ENCODE assay signal across 18 cellular contexts in the genomic region with DNA sequence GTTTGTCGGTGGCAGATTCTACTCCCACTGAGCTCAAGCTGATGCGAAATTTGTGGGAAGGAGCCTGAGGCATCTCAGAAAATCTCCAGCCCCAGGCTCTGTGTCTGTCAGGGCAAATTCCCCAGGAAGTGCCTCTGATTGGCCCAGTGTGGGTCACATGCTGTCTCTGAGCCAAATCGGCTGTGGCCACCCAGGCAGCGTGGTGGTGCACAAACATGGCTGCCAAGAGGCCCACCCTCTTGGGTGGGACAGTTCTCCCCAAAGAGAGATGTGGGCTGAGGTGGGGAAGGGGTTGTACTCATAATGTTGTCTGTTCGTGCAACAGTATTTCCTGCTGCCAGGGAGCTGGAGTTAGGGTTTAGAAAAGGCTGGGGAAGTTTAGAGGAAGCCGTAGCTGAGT.
DNase-seq lines count a peak whose midpoint lies in the region; TF ChIP-seq lines count a peak whose summit lies in the region.
"Had no signal": no experiment of that assay in that cellular context is flagged by ENCODE, and none has a peak within 500 bp of the region (broad histone marks: within the 10 kb centered on the region; RNA-seq: fewer than 3 reads in every experiment).

No MANE protein-coding gene starts in this region.

- H3K9me3 ChIP-seq in Karpas-422 (ENCODE audit: low read length): no peaks in the 10 kb centered on the region
- no peaks in the 10 kb centered on the region for H3K9me3 ChIP-seq in neural progenitor cell (ENCODE audit: low read depth)
- H3K9me3 ChIP-seq: MG63 had no signal

- H3K4me3 ChIP-seq in Karpas-422 (ENCODE audit: low read length) (no peak overlapping the region), neural progenitor cell (no peak overlapping the region)
- H3K4me3 ChIP-seq: MG63, SK-N-MC had no signal

- intact Hi-C loops in activated naive CD4-positive, alpha-beta T cell treated with anti-CD3 and anti-CD28 coated beads for 36 hours (cut with micrococcal nuclease): no loop called here

- H3K9me3 Mint-ChIP-seq in neural progenitor cell: no peaks in the 10 kb centered on the region
- H3K9me3 Mint-ChIP-seq in activated naive CD4-positive, alpha-beta T cell treated with anti-CD3 and anti-CD28 coated beads for 36 hours: no peaks in the 10 kb centered on the region
- H3K9me3 Mint-ChIP-seq: H9 had no signal

- no peaks in the 10 kb centered on the region for H3K36me3 Mint-ChIP-seq in neural progenitor cell
- H3K36me3 Mint-ChIP-seq in activated naive CD4-positive, alpha-beta T cell treated with anti-CD3 and anti-CD28 coated beads for 36 hours (ENCODE audit: low read depth): no peaks in the 10 kb centered on the region

- H3K9me2 ChIP-seq in Karpas-422 (replicated peaks; ENCODE audit: insufficient read depth, low read length): no peaks in the 10 kb centered on the region

- H3K27ac Mint-ChIP-seq in neural progenitor cell: peak overlapping the region; percentile 50
- no peak overlapping the region for H3K27ac Mint-ChIP-seq in activated naive CD4-positive, alpha-beta T cell treated with anti-CD3 and anti-CD28 coated beads for 36 hours
- H3K27ac Mint-ChIP-seq: H9 had no signal

- H3K79me2 ChIP-seq in Karpas-422 (ENCODE audit: low read length) (no peaks in the 10 kb centered on the region), neural progenitor cell (ENCODE audit: low read depth) (no peaks in the 10 kb centered on the region)

- H4K20me1 ChIP-seq in Karpas-422 (ENCODE audit: insufficient read depth, low read depth, low read length) (no peaks in the 10 kb centered on the region), neural progenitor cell (ENCODE audit: low read depth) (no peaks in the 10 kb centered on the region)

- H3K36me3 ChIP-seq in Karpas-422 (ENCODE audit: insufficient read depth, low read length) (no peaks in the 10 kb centered on the region), neural progenitor cell (no peaks in the 10 kb centered on the region)
- H3K36me3 ChIP-seq: MG63 had no signal

- H3K9ac ChIP-seq in Karpas-422 (ENCODE audit: low read length): no peak overlapping the region
- no peak overlapping the region for H3K9ac ChIP-seq in neural progenitor cell

- CTCF ChIA-PET in activated naive CD4-positive, alpha-beta T cell treated with anti-CD3 and anti-CD28 coated beads for 36 hours (lab: Charles Lee): no interaction called here

- DNase-seq in Daoy (ENCODE audit: low read depth): peak; percentile 20
- peak; percentile 56 for DNase-seq in Karpas-422
- peak; percentile 14 for DNase-seq in RPMI8226
- no peak for DNase-seq in neural progenitor cell (ENCODE audit: low spot score)
- DNase-seq in NCI-H1694 (lab: John Stamatoyannopoulos, UW): no peak
- DNase-seq in SKM-1 (lab: John Stamatoyannopoulos, UW; ENCODE audit: unreplicated experiment): no peak
- DNase-seq in activated naive CD4-positive, alpha-beta T cell treated with anti-CD3 and anti-CD28 coated beads for 36 hours: no peak
- DNase-seq in amygdala (lab: John Stamatoyannopoulos, UW): no peak
- DNase-seq: H9, KG1, MG63, NCI-H1105, NCI-H187 treated with DMSO at 0.1 percent for 48 hours, NCI-H446 treated with DMSO at 0.1 percent for 48 hours, NCI-H748 treated with DMSO at 0.1 percent for 48 hours, T-helper 1 cell had no signal

- H3K4me1 Mint-ChIP-seq in neural progenitor cell: peaks cover 9% of the 10 kb centered on the region
- no peaks in the 10 kb centered on the region for H3K4me1 Mint-ChIP-seq in activated naive CD4-positive, alpha-beta T cell treated with anti-CD3 and anti-CD28 coated beads for 36 hours (ENCODE audit: low read depth)

- peaks cover 10% of the 10 kb centered on the region for H3K27me3 Mint-ChIP-seq in neural progenitor cell (ENCODE audit: insufficient read depth, low read depth)
- H3K27me3 Mint-ChIP-seq in activated naive CD4-positive, alpha-beta T cell treated with anti-CD3 and anti-CD28 coated beads for 36 hours (ENCODE audit: low read depth): peaks cover 12% of the 10 kb centered on the region

- no peak overlapping the region for H3K27ac ChIP-seq in Karpas-422 (ENCODE audit: low read length)
- H3K27ac ChIP-seq in neural progenitor cell: no peak overlapping the region
- H3K27ac ChIP-seq: HL-60, SK-N-MC had no signal

- H3K27me3 ChIP-seq in Karpas-422 (ENCODE audit: low read length) (no peaks in the 10 kb centered on the region), neural progenitor cell (no peaks in the 10 kb centered on the region)
- H3K27me3 ChIP-seq: MG63 had no signal

- H3F3A ChIP-seq in neural progenitor cell (ENCODE audit: low read depth): no peaks in the 10 kb centered on the region

- H2AFZ ChIP-seq in Karpas-422 (ENCODE audit: low read length): peak overlapping the region; percentile 58; the same call in 1 of the 2 replicates
- H2AFZ ChIP-seq in neural progenitor cell (replicated peaks): peak overlapping the region; percentile 72

- no peak overlapping the region for H3K4me3 Mint-ChIP-seq in neural progenitor cell
- H3K4me3 Mint-ChIP-seq in activated naive CD4-positive, alpha-beta T cell treated with anti-CD3 and anti-CD28 coated beads for 36 hours: no peak overlapping the region
- H3K4me3 Mint-ChIP-seq: H9 had no signal

- H3K4me2 ChIP-seq in Karpas-422 (ENCODE audit: low read depth, low read length, poor library complexity, severe bottlenecking): no peak overlapping the region
- H3K4me2 ChIP-seq in neural progenitor cell: no peak overlapping the region

- TF ChIP-seq CTCF in neural progenitor cell (IDR thresholded peaks at IDR 0.05): no peak

- no peaks in the 10 kb centered on the region for H3K4me1 ChIP-seq in Karpas-422 (ENCODE audit: low read length)
- H3K4me1 ChIP-seq in neural progenitor cell: no peaks in the 10 kb centered on the region

Comparison
In these comparisons a context has a peak if more than half of its experiments do, and no peak if none do; other contexts are left out.
1. DNase-seq: peak in Daoy (single experiment), Karpas-422 (single experiment) and RPMI8226 (single experiment); none in neural progenitor cell (single experiment), NCI-H1694 (single experiment), SKM-1 (single experiment), activated naive CD4-positive, alpha-beta T cell treated with anti-CD3 and anti-CD28 coated beads for 36 hours (single experiment) and amygdala (0 of 56).